In genomic region chr7:136189506-136189998, GRCh38 we compare ENCODE assay signal across 31 cellular contexts.
"Had no signal": no experiment of that assay in that cellular context is flagged by ENCODE, and none has a peak within 500 bp of the region (broad histone marks: within the 10 kb centered on the region; RNA-seq: fewer than 3 reads in every experiment).

No MANE protein-coding gene starts in this region.

- DNase-seq: activated CD4-positive, alpha-beta memory T cell treated with anti-CD3 and anti-CD28 coated beads for 36 hours; activated CD4-positive, alpha-beta T cell treated with anti-CD3 and anti-CD28 coated beads for 4 hours; activated CD4-positive, alpha-beta T cell treated with anti-CD3 and anti-CD28 coated beads, Interleukin-2, amount 50 U/mL, for 1 hour; activated CD8-positive, alpha-beta memory T cell treated with anti-CD3 and anti-CD28 coated beads, Interleukin-2, amount 50 U/mL, for 4 hours; activated gamma-delta T cell treated with Interleukin-2 at 50 U/mL for 16 hours; activated naive CD4-positive, alpha-beta T cell treated with anti-CD3 and anti-CD28 coated beads for 36 hours; activated T-cell treated with anti-CD3 and anti-CD28 coated beads for 4 hours; activated T-cell treated with anti-CD3 and anti-CD28 coated beads, Interleukin-2, amount 50 U/mL, for 4 hours; adrenal gland; anterior cingulate cortex; central memory CD4-positive, alpha-beta T cell; colonic mucosa; Karpas-422; MG63; NCI-H1048; NCI-H1105 treated with DMSO at 0.1 percent for 48 hours; NCI-H1436; NCI-H1694; NCI-H1930; NCI-H345; NCI-H524 treated with DMSO at 0.1 percent for 48 hours; NCI-H774; SHP77; SJCRH30; T1000 had no signal

- H3K36me3 Mint-ChIP-seq: activated naive CD4-positive, alpha-beta T cell treated with anti-CD3 and anti-CD28 coated beads, Interleukin-2, amount 50 U/mL, for 72 hours; brain had no signal

- H3K27me3 Mint-ChIP-seq: activated CD4-positive, alpha-beta memory T cell treated with anti-CD3 and anti-CD28 coated beads for 36 hours; brain had no signal

- H3K4me3 ChIP-seq: adrenal gland, colonic mucosa, MG63, SJCRH30, SK-N-MC had no signal

- H3K27ac Mint-ChIP-seq: activated CD4-positive, alpha-beta memory T cell treated with anti-CD3 and anti-CD28 coated beads for 36 hours; activated naive CD4-positive, alpha-beta T cell treated with anti-CD3 and anti-CD28 coated beads for 36 hours; activated naive CD4-positive, alpha-beta T cell treated with anti-CD3 and anti-CD28 coated beads, Interleukin-2, amount 50 U/mL, for 72 hours; activated T-helper 1 cell treated with anti-CD3 and anti-CD28 coated beads, Interleukin-12 subunit alpha, Interleukin-12 subunit beta, Interleukin-2, Interleukin-4 antibody, amounts not matched to agents 30 ng/mL and 10 ng/mL and 1 ng/mL, durations not matched to agents 14 hours and 24 hours and 36 hours; brain had no signal

- H3K4me3 Mint-ChIP-seq: activated CD4-positive, alpha-beta memory T cell treated with anti-CD3 and anti-CD28 coated beads for 36 hours; activated naive CD4-positive, alpha-beta T cell treated with anti-CD3 and anti-CD28 coated beads for 36 hours; activated T-cell treated with anti-CD3 and anti-CD28 coated beads, Interleukin-2, amount 50 U/mL, for 4 hours; activated T-helper 1 cell treated with anti-CD3 and anti-CD28 coated beads, Interleukin-12 subunit alpha, Interleukin-12 subunit beta, Interleukin-2, Interleukin-4 antibody, amounts not matched to agents 30 ng/mL and 10 ng/mL and 1 ng/mL, durations not matched to agents 14 hours and 24 hours and 36 hours; brain had no signal

- H3K4me1 Mint-ChIP-seq: brain had no signal

- H3K4me1 ChIP-seq: adrenal gland, colonic mucosa, SJCRH30 had no signal

- H3K27ac ChIP-seq: adrenal gland, colonic mucosa, SJCRH30, SK-N-MC had no signal

- H3K9me3 Mint-ChIP-seq: activated naive CD4-positive, alpha-beta T cell treated with anti-CD3 and anti-CD28 coated beads for 36 hours had no signal

- H3K9me3 ChIP-seq: adrenal gland, colonic mucosa, MG63, SJCRH30 had no signal

- ATAC-seq: activated CD4-positive, CD25-positive, alpha-beta regulatory T cell treated with anti-CD3 and anti-CD28 coated beads, Interleukin-2, amount 50 U/mL, for 24 hours; activated naive CD4-positive, alpha-beta T cell treated with anti-CD3 and anti-CD28 coated beads, Interleukin-2, amount 50 U/mL, for 72 hours; activated T-cell treated with anti-CD3 and anti-CD28 coated beads, Interleukin-2, amount 50 U/mL, for 4 hours; Panc1 had no signal

- H3K27me3 ChIP-seq: adrenal gland, colonic mucosa, MG63 had no signal

- H3K36me3 ChIP-seq: adrenal gland, colonic mucosa, MG63, SJCRH30 had no signal
